ENCODE assay signal across 9 cellular contexts in genomic region chr16:74480150-74481029, GRCh38. TPM values are rescaled to one million over a fixed set of nuclear protein-coding genes. Genes with fewer than 3 reads are reported as not detected.
A peak's percentile ranks its signal among the peaks of the same experiment; 100 is the strongest.
DNase-seq lines count a peak whose midpoint lies in the region; ATAC-seq, FAIRE-seq and TF ChIP-seq lines count a peak whose summit lies in the region.
"Had no signal": no experiment of that assay in that cellular context is flagged by ENCODE, and none has a peak within 500 bp of the region (broad histone marks: within the 10 kb centered on the region; RNA-seq: fewer than 3 reads in every experiment).

No MANE protein-coding gene starts in this region.

- TF ChIP-seq CTCF in right lobe of liver (IDR thresholded peaks at IDR 0.05), result no peak
- TF ChIP-seq CTCF in HepG2 (CRISPR knock-in tag; IDR thresholded peaks at IDR 0.05), result no peak
- no peak for TF ChIP-seq CTCF in astrocyte of the spinal cord (IDR thresholded peaks at IDR 0.05; ENCODE audit: low read depth, low read length)
- no peak for TF ChIP-seq CTCF in D721Med (IDR thresholded peaks at IDR 0.05; ENCODE audit: insufficient read depth, missing control alignments)

- no peak overlapping the region for H3K9ac ChIP-seq in HepG2 (ENCODE audit: insufficient read depth, low read depth, low read length)

- H3K4me3 ChIP-seq in right lobe of liver (no peak overlapping the region), HepG2 (replicated peaks in 1 of 3; ENCODE audit: insufficient read depth in 1 of 3, low read depth in 2 of 3, low read length in 3 of 3) (no peak overlapping the region), astrocyte of the spinal cord (ENCODE audit: low read depth, low read length) (no peak overlapping the region), aorta (ENCODE audit: low read length in 2 of 2) (no peak overlapping the region)

- H3K27ac ChIP-seq in right lobe of liver (no peak overlapping the region), HepG2 (ENCODE audit: extremely low read length, insufficient read depth, low read length) (no peak overlapping the region), aorta (ENCODE audit: low read depth in 1 of 2, low read length in 2 of 2) (no peak overlapping the region)

- H3K4me1 ChIP-seq in right lobe of liver (no peaks in the 10 kb centered on the region), HepG2 (ENCODE audit: insufficient read depth, low read length) (peaks cover 13% of the 10 kb centered on the region), aorta (ENCODE audit: control insufficient read depth in 1 of 2, insufficient read depth in 2 of 2, low read length in 2 of 2) (no peaks in the 10 kb centered on the region)

- ATAC-seq in right lobe of liver (peak in 3 of 4 donors; percentile 28 to 46 (median 38)), HepG2 (no peak), left colon (peak; percentile 94), aorta (ENCODE audit: low FRiP score) (peak; percentile 41), HG02588 (IDR thresholded peaks at IDR 0.05; ENCODE audit: unreplicated experiment) (no peak)

- no peaks in the 10 kb centered on the region for H4K20me1 ChIP-seq in HepG2 (ENCODE audit: insufficient read depth, low read length)

- 61% methylated on average over 12 of the region's 12 CpGs for WGBS in right lobe of liver (ENCODE audit: insufficient coverage, low coverage, low lambda C conversion rate, missing lambda C conversion rate)
- 94% methylated on average over 12 of the region's 12 CpGs for WGBS in HepG2 (ENCODE audit: low lambda C conversion rate)
- 51 to 53% methylated on average over 12 of the region's 12 CpGs for WGBS in aorta, 2 donors

- FAIRE-seq in HepG2 (lab: Jason Lieb, UNC), result no peak
- no peak for FAIRE-seq in D721Med (lab: Jason Lieb, UNC)

- in situ Hi-C loops in HepG2 (cut with HindIII; ENCODE audit: extremely low pct_ligation_motif_present, low pct_unique_long_range_greater_than_20kb), result no loop called here
- in situ Hi-C loops in astrocyte of the spinal cord (cut with HindIII; ENCODE audit: low sequenced_read_pairs), result no loop called here

- H3K79me2 ChIP-seq in HepG2 (ENCODE audit: insufficient read depth, low read length), result no peaks in the 10 kb centered on the region

- TF ChIP-seq EP300 in HepG2 (IDR thresholded peaks at IDR 0.05; ENCODE audit: low read depth in 2 of 2, low read length in 2 of 2) (no peak), HepG2 (CRISPR knock-in tag; IDR thresholded peaks at IDR 0.05; ENCODE audit: borderline replicate concordance) (no peak)

- no peak overlapping the region for H3K4me2 ChIP-seq in HepG2 (ENCODE audit: low read depth, low read length)

- H3K9me3 ChIP-seq in right lobe of liver (no peaks in the 10 kb centered on the region), HepG2 (ENCODE audit: low read length) (no peaks in the 10 kb centered on the region), aorta (ENCODE audit: control insufficient read depth, low read length) (no peaks in the 10 kb centered on the region)

- H3K36me3 ChIP-seq in right lobe of liver, result peaks cover 0 to 62% (median 15%) of the 10 kb centered on the region in 4 donors
- H3K36me3 ChIP-seq in HepG2 (replicated peaks in 1 of 2; ENCODE audit: control insufficient read depth in 1 of 2, insufficient read depth in 2 of 2, low read length in 2 of 2), result peaks cover 28 to 76% of the 10 kb centered on the region in 2 experiments
- H3K36me3 ChIP-seq in aorta (ENCODE audit: control insufficient read depth in 1 of 2, insufficient read depth in 2 of 2, low read length in 1 of 2), result peaks cover 5 to 7% of the 10 kb centered on the region in 2 donors

- H2AFZ ChIP-seq in HepG2 (ENCODE audit: low read length), result no peak overlapping the region

- POLR2A ChIA-PET in HepG2 (lab: Yijun Ruan, JAX), result no interaction called here

- no peak for DNase-seq in right lobe of liver
- DNase-seq in HepG2 (ENCODE audit: low spot score), result no peak
- peak; percentile 17 for DNase-seq in astrocyte of the spinal cord (ENCODE audit: low read depth, low spot score)
- peak; percentile 77 to 91 for DNase-seq in left colon
- DNase-seq in aorta, result no peak
- no peak for DNase-seq in D721Med (ENCODE audit: insufficient read length, low spot score)
- no peak for DNase-seq in activated CD8-positive, alpha-beta memory T cell treated with anti-CD3 and anti-CD28 coated beads for 24 hours
- DNase-seq: activated effector memory CD4-positive, alpha-beta T cell treated with anti-CD3 and anti-CD28 coated beads, Interleukin-2, amount 50 U/mL, for 16 hours had no signal

- no TSS peak for BruUV-seq in HepG2 (replicated peaks; lab: Mats Ljungman, UMichigan)

- H3K27me3 ChIP-seq in right lobe of liver, result no peaks in the 10 kb centered on the region
- H3K27me3 ChIP-seq in HepG2 (ENCODE audit: control insufficient read depth in 1 of 2, insufficient read depth in 2 of 2, low read length in 2 of 2), result no peaks in the 10 kb centered on the region
- no peaks in the 10 kb centered on the region for H3K27me3 ChIP-seq in aorta (ENCODE audit: control insufficient read depth in 1 of 2, insufficient read depth in 2 of 2, low read length in 1 of 2)

- intact Hi-C loops in right lobe of liver (cut with DNase I) (no loop called here), HepG2 (cut with micrococcal nuclease; ENCODE audit: unreplicated experiment) (no loop called here), left colon (cut with DNase I, micrococcal nuclease) (no loop called here), aorta (cut with DNase I) (no loop called here)

- TF ChIP-seq RAD21 in HepG2 (CRISPR knock-in tag; IDR thresholded peaks at IDR 0.05), result no peak

- CTCF ChIA-PET in HepG2 (lab: Yijun Ruan, JAX; ENCODE audit: low intra/inter-chr PET ratio, low total read pairs), result no interaction called here

- no peak for TF ChIP-seq POLR2A in right lobe of liver (IDR thresholded peaks at IDR 0.05)
- no peak for TF ChIP-seq POLR2A in HepG2 (IDR thresholded peaks at IDR 0.05; ENCODE audit: insufficient read depth in 1 of 2, low read depth in 2 of 2, low read length in 2 of 2)

TF ChIP-seq in HepG2, 621 proteins besides CTCF, POLR2A, EP300 and RAD21 (continues in another document):
- TF ChIP-seq ETS1 (CRISPR knock-in tag; IDR thresholded peaks at IDR 0.05), result no peak
- no peak for TF ChIP-seq ZNF567 (CRISPR knock-in tag; IDR thresholded peaks at IDR 0.05; ENCODE audit: borderline replicate concordance)
- TF ChIP-seq ZNF772 (CRISPR knock-in tag; IDR thresholded peaks at IDR 0.05), result no peak
- TF ChIP-seq NR2C2 (CRISPR knock-in tag; IDR thresholded peaks at IDR 0.05; ENCODE audit: borderline replicate concordance), result no peak
- TF ChIP-seq DZIP1 (CRISPR knock-in tag; IDR thresholded peaks at IDR 0.05), result no peak

RNA-seq across cellular contexts. Expression of gene CLEC18B, which starts 59.1 kb away (rescaled TPM):
- total RNA-seq in right lobe of liver (under 1 TPM in 3 of 6 experiments, not detected in 3; 0.64 to 0.75 (median 0.71) TPM), HepG2 (2016; rRNA removed; fragmentation: Illumina TruSeq; extraction: Trizol) (0.31 TPM in 1 of 2 replicates, not detected in the other), left colon (1 to 10 TPM; 1.6 to 3.4 TPM), aorta (1 to 10 TPM; 1.2 to 3.0 TPM)
- total RNA-seq in HepG2 (2016; cell fraction: cytosol; rRNA removed; fragmentation: Illumina TruSeq; extraction: Trizol; ENCODE audit: low read depth), result not detected in 2 replicates
- total RNA-seq in HepG2 (2016; cell fraction: insoluble cytoplasmic fraction; rRNA removed; fragmentation: Illumina TruSeq; extraction: Trizol), result not detected in 2 replicates
- total RNA-seq in HepG2 (2016; cell fraction: membrane; rRNA removed; fragmentation: Illumina TruSeq; extraction: Trizol), result not detected in 2 replicates
- not detected in 2 replicates for total RNA-seq in HepG2 (2016; cell fraction: nucleus; rRNA removed; fragmentation: Illumina TruSeq; extraction: Trizol)
- polyA plus RNA-seq in HepG2 (2011; rRNA removed) (0.54 and 1.1 TPM in 2 replicates), aorta (1 to 10 TPM in 1 of 2 donors, under 1 TPM in 1; 0.75 to 6.5 TPM)
- polyA plus RNA-seq in HepG2 (2011; cell fraction: cytosol; rRNA removed), result 0.15 and 0.23 TPM in 2 replicates
- 4.7 and 5.2 TPM in 2 replicates for polyA plus RNA-seq in HepG2 (2011; cell fraction: nucleus; rRNA removed)
- 0.76 and 1.5 TPM in 2 replicates for polyA plus RNA-seq in HepG2 (2012)
- not detected in 2 replicates for polyA plus RNA-seq in HepG2 (2016; cell fraction: cytosol; fragmentation: Illumina TruSeq; extraction: Trizol; ENCODE audit: low read depth)
- 0.15 TPM in 1 of 2 replicates, not detected in the other for polyA plus RNA-seq in HepG2 (2016; cell fraction: insoluble cytoplasmic fraction; fragmentation: Illumina TruSeq; extraction: Trizol; ENCODE audit: low read depth)
- polyA plus RNA-seq in HepG2 (2016; cell fraction: membrane; fragmentation: Illumina TruSeq; extraction: Trizol; ENCODE audit: low read depth), result 0.09 TPM in 1 of 2 replicates, not detected in the other
- 2.0 TPM in 1 of 2 replicates, not detected in the other for polyA plus RNA-seq in HepG2 (2016; cell fraction: nucleus; fragmentation: Illumina TruSeq; extraction: Trizol; ENCODE audit: insufficient read depth, low read depth)
- polyA minus RNA-seq in HepG2 (2011; rRNA and poly(A)+ RNA removed; ENCODE audit: low replicate concordance), result 0.66 and 1.0 TPM in 2 replicates
- polyA minus RNA-seq in HepG2 (2011; cell fraction: cytosol; rRNA and poly(A)+ RNA removed), result not detected in 2 replicates
- polyA minus RNA-seq in HepG2 (2011; cell fraction: nucleus; rRNA and poly(A)+ RNA removed), result 0.64 and 1.6 TPM in 2 replicates

Comparison
In these comparisons a context has a peak if more than half of its experiments do, and no peak if none do; other contexts are left out.
1. ATAC-seq: peak in right lobe of liver (3 of 4), left colon (single experiment) and aorta (single experiment); none in HepG2 (single experiment) and HG02588 (single experiment).
2. DNase-seq: peak in astrocyte of the spinal cord (single experiment) and left colon (2 of 2); none in right lobe of liver (0 of 3), HepG2 (single experiment), aorta (0 of 2), D721Med (single experiment) and activated CD8-positive, alpha-beta memory T cell treated with anti-CD3 and anti-CD28 coated beads for 24 hours (single experiment).